Comparison of ENCODE assay signal across 26 cellular contexts in genomic region chr3:86845731-86846130, GRCh38.
"Had no signal": no experiment of that assay in that cellular context is flagged by ENCODE, and none has a peak within 500 bp of the region (broad histone marks: within the 10 kb centered on the region; RNA-seq: fewer than 3 reads in every experiment).

No MANE protein-coding gene starts in this region.

- H3K36me3 Mint-ChIP-seq: activated naive CD4-positive, alpha-beta T cell treated with anti-CD3 and anti-CD28 coated beads, Interleukin-2, amount 50 U/mL, for 72 hours; mesothelial cell of epicardium; natural killer cell had no signal

- H3K27me3 ChIP-seq: colonic mucosa, esophagus squamous epithelium, spleen, uterus had no signal

- H3K4me1 ChIP-seq: colonic mucosa, esophagus squamous epithelium, spleen, uterus had no signal

- H3K27me3 Mint-ChIP-seq: central memory CD8-positive, alpha-beta T cell had no signal

- H3K4me1 Mint-ChIP-seq: central memory CD8-positive, alpha-beta T cell; mesothelial cell of epicardium; natural killer cell had no signal

- H3K27ac ChIP-seq: colonic mucosa, epithelial cell of prostate, esophagus squamous epithelium, spleen, thoracic aorta, uterus, VCaP had no signal

- DNase-seq: activated CD4-positive, alpha-beta T cell treated with anti-CD3 and anti-CD28 coated beads for 4 hours; activated CD4-positive, alpha-beta T cell treated with anti-CD3 and anti-CD28 coated beads, Interleukin-2, amount 50 U/mL, for 4 hours; activated naive CD4-positive, alpha-beta T cell; activated T-cell treated with anti-CD3 and anti-CD28 coated beads for 4 hours; activated T-cell treated with anti-CD3 and anti-CD28 coated beads, Interleukin-2, amount 50 U/mL, for 72 hours; colonic mucosa; effector CD8-positive, alpha-beta T cell; esophagus squamous epithelium; islet precursor cell; left cardiac atrium; left ventricle myocardium superior; natural killer cell; nucleus accumbens; right cardiac atrium; spleen; stimulated activated naive CD4-positive, alpha-beta T cell treated with Interleukin-2 at 50 U/mL for 16 hours; T-helper 9 cell; trophoblast cell; uterus had no signal

- H3K9me3 Mint-ChIP-seq: activated T-cell treated with anti-CD3 and anti-CD28 coated beads, Interleukin-2, amount 50 U/mL, for 72 hours; T-helper 1 cell treated with Interleukin-12 subunit alpha and Interleukin-12 subunit beta and Interleukin-4 antibody, amounts not matched to agents 30 μg/mL and 1 μg/mL, for 36 hours had no signal

- H3K4me3 Mint-ChIP-seq: activated T-cell treated with anti-CD3 and anti-CD28 coated beads, Interleukin-2, amount 50 U/mL, for 72 hours; central memory CD8-positive, alpha-beta T cell; mesothelial cell of epicardium; natural killer cell; T-helper 1 cell treated with Interleukin-12 subunit alpha and Interleukin-12 subunit beta and Interleukin-4 antibody, amounts not matched to agents 30 μg/mL and 1 μg/mL, for 36 hours had no signal

- H3K36me3 ChIP-seq: colonic mucosa, esophagus squamous epithelium, spleen, thoracic aorta, uterus had no signal

- H3K4me3 ChIP-seq: colonic mucosa, esophagus squamous epithelium, spleen, thoracic aorta, uterus had no signal

- H3K9me3 ChIP-seq: colonic mucosa, esophagus squamous epithelium, thoracic aorta, uterus had no signal

- H3K27ac Mint-ChIP-seq: activated naive CD4-positive, alpha-beta T cell treated with anti-CD3 and anti-CD28 coated beads, Interleukin-2, amount 50 U/mL, for 72 hours; activated T-cell treated with anti-CD3 and anti-CD28 coated beads, Interleukin-2, amount 50 U/mL, for 72 hours; mesothelial cell of epicardium; natural killer cell; T-helper 1 cell treated with Interleukin-12 subunit alpha and Interleukin-12 subunit beta and Interleukin-4 antibody, amounts not matched to agents 30 μg/mL and 1 μg/mL, for 36 hours had no signal

- ATAC-seq: activated naive CD4-positive, alpha-beta T cell treated with anti-CD3 and anti-CD28 coated beads, Interleukin-2, amount 50 U/mL, for 72 hours; activated T-cell treated with anti-CD3 and anti-CD28 coated beads, Interleukin-2, amount 50 U/mL, for 72 hours; left cardiac atrium; left ventricle myocardium superior; natural killer cell; right cardiac atrium had no signal
